11 cellular contexts compared by ENCODE assay signal in genomic region chr5:90997082-90997481, GRCh38.
"Had no signal": no experiment of that assay in that cellular context is flagged by ENCODE, and none has a peak within 500 bp of the region (broad histone marks: within the 10 kb centered on the region; RNA-seq: fewer than 3 reads in every experiment).

No MANE protein-coding gene starts in this region.

- DNase-seq: GM23248, GOT3, H7, H9, HCEC 1CT, HFFc6 had no signal

- H3K4me3 ChIP-seq: GM23248, GM23338, HAP-1 had no signal

- H3K9me3 ChIP-seq: HAP-1 had no signal

- ATAC-seq: GM23338, HCT116 had no signal

- H3K4me2 ChIP-seq: GM23338 had no signal

- H3K4me1 ChIP-seq: HAP-1 had no signal

- H3K9me3 Mint-ChIP-seq: HFFc6 had no signal

- H2AFZ ChIP-seq: GM23248, GM23338 had no signal

- H3K4me1 Mint-ChIP-seq: GM23338, H9 had no signal

- H3K36me3 ChIP-seq: HAP-1 had no signal

- H3K27ac Mint-ChIP-seq: GM23338, HFFc6 had no signal

- H3K4me3 Mint-ChIP-seq: GM23338, H9, HFFc6 had no signal

- FAIRE-seq: H1, H54 had no signal

- H3K9ac ChIP-seq: GM23248 had no signal

- H3K27ac ChIP-seq: GM23248 had no signal
